8 cellular contexts compared by ENCODE assay signal in genomic region chr3:196969660-196970546, GRCh38. TPM values are rescaled to one million over a fixed set of nuclear protein-coding genes. Genes with fewer than 3 reads are reported as not detected.
DNase-seq lines count a peak whose midpoint lies in the region; ATAC-seq and TF ChIP-seq lines count a peak whose summit lies in the region.

No MANE protein-coding gene starts in this region.

- 0 out of 2 replicates have a peak, but pooled peaks cover 5% of the 10 kb centered on the region for H3K79me2 ChIP-seq in PC-3 (ENCODE audit: low read length)

- peak overlapping the region; percentile 99 for H2AFZ ChIP-seq in PC-3 (ENCODE audit: low read length)
- H2AFZ ChIP-seq in neuron (ENCODE audit: low read depth, low read length): peak overlapping the region; percentile 99

- H3K27me3 ChIP-seq in PC-3 (ENCODE audit: low read length): no peaks in the 10 kb centered on the region
- H3K27me3 ChIP-seq in neuron (ENCODE audit: insufficient read depth, low read length): peaks cover 9% of the 10 kb centered on the region
- H3K27me3 ChIP-seq in testis: no peaks in the 10 kb centered on the region

- CTCF ChIA-PET in PC-3 (lab: Charles Lee): interaction anchor here (0.6 to 1.0 kb wide), 4 partner anchors 14 to 360 kb away, joined by 3 read pairs; no protein-coding TSS in a partner anchor

- peaks cover 11% of the 10 kb centered on the region for H3K27me3 Mint-ChIP-seq in activated T-helper 1 cell treated with anti-CD3 and anti-CD28 coated beads, Interleukin-12 subunit alpha, Interleukin-12 subunit beta, Interleukin-2, Interleukin-4 antibody, amounts not matched to agents 30 ng/mL and 10 ng/mL and 1 ng/mL, durations not matched to agents 14 hours and 24 hours and 36 hours (ENCODE audit: insufficient read depth)

- 20 to 46% methylated on average over 15 to 35 of the region's 100 CpGs for WGBS in testis, 2 donors

- H3F3A ChIP-seq in PC-3 (ENCODE audit: low read length, unreplicated experiment): no peaks in the 10 kb centered on the region

- TF ChIP-seq POLR2A in testis (IDR thresholded peaks at IDR 0.05): no peak

- H3K36me3 Mint-ChIP-seq in activated T-helper 1 cell treated with anti-CD3 and anti-CD28 coated beads, Interleukin-12 subunit alpha, Interleukin-12 subunit beta, Interleukin-2, Interleukin-4 antibody, amounts not matched to agents 30 ng/mL and 10 ng/mL and 1 ng/mL, durations not matched to agents 14 hours and 24 hours and 36 hours (ENCODE audit: low read depth): peaks cover 10% of the 10 kb centered on the region

- no peaks in the 10 kb centered on the region for H3K9me2 ChIP-seq in PC-3 (replicated peaks; ENCODE audit: low read length)

- peak overlapping the region; percentile 86 for H3K27ac Mint-ChIP-seq in activated T-helper 1 cell treated with anti-CD3 and anti-CD28 coated beads, Interleukin-12 subunit alpha, Interleukin-12 subunit beta, Interleukin-2, Interleukin-4 antibody, amounts not matched to agents 30 ng/mL and 10 ng/mL and 1 ng/mL, durations not matched to agents 14 hours and 24 hours and 36 hours

- POLR2A ChIA-PET in PC-3 (lab: Charles Lee; ENCODE audit: unreplicated experiment): interaction anchor here (0.6 kb wide), 1 partner anchor 360 kb away, joined by 3 read pairs; no protein-coding TSS in a partner anchor

- DNase-seq in PC-3: peak; percentile 76
- peak; percentile 67 for DNase-seq in activated T-helper 1 cell treated with anti-CD3 and anti-CD28 coated beads, Interleukin-12 subunit alpha, Interleukin-12 subunit beta, Interleukin-2, Interleukin-4 antibody, amounts not matched to agents 30 ng/mL and 10 ng/mL and 1 ng/mL, durations not matched to agents 14 hours and 24 hours and 36 hours (ENCODE audit: low spot score)
- DNase-seq in foreskin fibroblast: peak; percentile 40 to 82
- DNase-seq in testis: peak; percentile 40

- H3K36me3 ChIP-seq in PC-3 (ENCODE audit: low read depth, low read length) (no peaks in the 10 kb centered on the region), neuron (ENCODE audit: insufficient read depth, low read length) (no peaks in the 10 kb centered on the region), testis (ENCODE audit: low read depth, missing control alignments) (no peaks in the 10 kb centered on the region)

- peaks cover 6% of the 10 kb centered on the region; the same call in 1 of the 2 replicates for H3K4me1 ChIP-seq in PC-3 (ENCODE audit: insufficient read depth, low read length)
- peaks cover 11% of the 10 kb centered on the region for H3K4me1 ChIP-seq in neuron (ENCODE audit: insufficient read depth, low read length)
- peaks cover 6% of the 10 kb centered on the region for H3K4me1 ChIP-seq in testis

- H3K4me2 ChIP-seq in PC-3 (ENCODE audit: low read length): peak overlapping the region; percentile 100

- H3K27ac ChIP-seq in C4-2B (peak overlapping the region; percentile 41), PC-3 (ENCODE audit: low read length) (no peak overlapping the region), testis (no peak overlapping the region)

- H3K9me3 ChIP-seq in PC-3 (ENCODE audit: low read length): no peaks in the 10 kb centered on the region
- H3K9me3 ChIP-seq in neuron (ENCODE audit: low read length): peaks cover 17% of the 10 kb centered on the region
- no peaks in the 10 kb centered on the region for H3K9me3 ChIP-seq in testis

- peak overlapping the region; percentile 86 for H3K4me3 Mint-ChIP-seq in activated T-helper 1 cell treated with anti-CD3 and anti-CD28 coated beads, Interleukin-12 subunit alpha, Interleukin-12 subunit beta, Interleukin-2, Interleukin-4 antibody, amounts not matched to agents 30 ng/mL and 10 ng/mL and 1 ng/mL, durations not matched to agents 14 hours and 24 hours and 36 hours

- H3K9ac ChIP-seq in PC-3 (ENCODE audit: low read length): peak overlapping the region; percentile 72; the same call in 1 of the 2 replicates

- H3K9me3 Mint-ChIP-seq in activated T-helper 1 cell treated with anti-CD3 and anti-CD28 coated beads, Interleukin-12 subunit alpha, Interleukin-12 subunit beta, Interleukin-2, Interleukin-4 antibody, amounts not matched to agents 30 ng/mL and 10 ng/mL and 1 ng/mL, durations not matched to agents 14 hours and 24 hours and 36 hours: no peaks in the 10 kb centered on the region

- no peaks in the 10 kb centered on the region for H4K20me1 ChIP-seq in PC-3 (ENCODE audit: low read length)

- ATAC-seq in GM19328 (IDR thresholded peaks at IDR 0.05; ENCODE audit: unreplicated experiment) (peak; percentile 49), HG03558 (IDR thresholded peaks at IDR 0.05; ENCODE audit: extremely low read depth, unreplicated experiment) (peak; percentile 45), PC-3 (peak; percentile 77)

- peak overlapping the region; percentile 93 for H3K4me3 ChIP-seq in PC-3 (ENCODE audit: low read length)
- peak overlapping the region; percentile 56 to 57 for H3K4me3 ChIP-seq in foreskin fibroblast (ENCODE audit: low read depth in 1 of 2, low read length in 2 of 2)
- H3K4me3 ChIP-seq in neuron (ENCODE audit: low read length): peak overlapping the region; percentile 51
- peak overlapping the region; percentile 61 to 69 for H3K4me3 ChIP-seq in testis

- BruUV-seq in PC-3 (replicated peaks; lab: Mats Ljungman, UMichigan): no TSS peak

- intact Hi-C loops in PC-3 (cut with micrococcal nuclease): loop anchor here (1.0 to 2.0 kb wide), 2 partner anchors 131 to 361 kb away; no protein-coding TSS in a partner anchor
- intact Hi-C loops in activated T-helper 1 cell treated with anti-CD3 and anti-CD28 coated beads, Interleukin-12 subunit alpha, Interleukin-12 subunit beta, Interleukin-2, Interleukin-4 antibody, amounts not matched to agents 30 ng/mL and 10 ng/mL and 1 ng/mL, durations not matched to agents 14 hours and 24 hours and 36 hours (cut with micrococcal nuclease): loop anchor here (1.0 to 2.0 kb wide), 6 partner anchors 28 to 433 kb away; partner anchors contain the start of genes FBXO45, MELTF, NCBP2 and SENP5
- intact Hi-C loops in testis (cut with DNase I; ENCODE audit: low total_unique reads): no loop called here

- H3K4me1 Mint-ChIP-seq in activated T-helper 1 cell treated with anti-CD3 and anti-CD28 coated beads, Interleukin-12 subunit alpha, Interleukin-12 subunit beta, Interleukin-2, Interleukin-4 antibody, amounts not matched to agents 30 ng/mL and 10 ng/mL and 1 ng/mL, durations not matched to agents 14 hours and 24 hours and 36 hours (ENCODE audit: low read depth): peaks cover 17% of the 10 kb centered on the region

- peak; percentile 100 for TF ChIP-seq CTCF in C4-2B (conservative IDR thresholded peaks at IDR 0.05)
- TF ChIP-seq CTCF in PC-3 (conservative IDR thresholded peaks at IDR 0.05; ENCODE audit: low read depth, low read length): peak; percentile 64
- peak; percentile 32 for TF ChIP-seq CTCF in foreskin fibroblast (IDR thresholded peaks at IDR 0.05; ENCODE audit: low read depth, low read length)
- TF ChIP-seq CTCF in testis (IDR thresholded peaks at IDR 0.05): peak; percentile 81 to 89 (median 89)

RNA-seq across cellular contexts. Expression of gene PIGZ, which starts 1.3 kb away (rescaled TPM):
- total RNA-seq in PC-3 (2014; rRNA removed) (1.6 and 3.7 TPM in 2 replicates), testis (1 to 10 TPM; 3.9 to 4.5 TPM)
- 1.2 and 1.7 TPM in 2 replicates for total RNA-seq in activated T-helper 1 cell treated with anti-CD3 and anti-CD28 coated beads, Interleukin-12 subunit alpha, Interleukin-12 subunit beta, Interleukin-2, Interleukin-4 antibody, amounts not matched to agents 30 ng/mL and 10 ng/mL and 1 ng/mL, durations not matched to agents 14 hours and 24 hours and 36 hours
- polyA plus RNA-seq in testis (ENCODE audit: insufficient read depth, low read depth, low replicate concordance): 3.0 TPM

RNA-seq across cellular contexts. Expression of gene NCBP2, which starts 27.6 kb away (rescaled TPM):
- total RNA-seq in PC-3 (2014; rRNA removed) (119 and 131 TPM in 2 replicates), testis (10 to 100 TPM; 30.6 to 40.8 TPM)
- total RNA-seq in activated T-helper 1 cell treated with anti-CD3 and anti-CD28 coated beads, Interleukin-12 subunit alpha, Interleukin-12 subunit beta, Interleukin-2, Interleukin-4 antibody, amounts not matched to agents 30 ng/mL and 10 ng/mL and 1 ng/mL, durations not matched to agents 14 hours and 24 hours and 36 hours: 102 and 111 TPM in 2 replicates
- polyA plus RNA-seq in testis (ENCODE audit: insufficient read depth, low read depth, low replicate concordance): 53.3 TPM

RNA-seq across cellular contexts. Expression of gene MELTF, which starts 59.7 kb away (rescaled TPM):
- total RNA-seq in PC-3 (2014; rRNA removed) (40.6 and 46.8 TPM in 2 replicates), testis (10 to 100 TPM; 11.1 to 14.7 TPM)
- 3.9 and 6.4 TPM in 2 replicates for total RNA-seq in activated T-helper 1 cell treated with anti-CD3 and anti-CD28 coated beads, Interleukin-12 subunit alpha, Interleukin-12 subunit beta, Interleukin-2, Interleukin-4 antibody, amounts not matched to agents 30 ng/mL and 10 ng/mL and 1 ng/mL, durations not matched to agents 14 hours and 24 hours and 36 hours
- polyA plus RNA-seq in testis (ENCODE audit: insufficient read depth, low read depth, low replicate concordance): 5.7 TPM

Comparison
In these comparisons a context has a peak if more than half of its experiments do, and no peak if none do; other contexts are left out.
1. CTCF ChIP-seq: peak in every context shown above with its lines; median percentile 100 in C4-2B; 89 in testis; 64 in PC-3; 32 in foreskin fibroblast.